ENCODE assay signal across 8 cellular contexts in the genomic region with DNA sequence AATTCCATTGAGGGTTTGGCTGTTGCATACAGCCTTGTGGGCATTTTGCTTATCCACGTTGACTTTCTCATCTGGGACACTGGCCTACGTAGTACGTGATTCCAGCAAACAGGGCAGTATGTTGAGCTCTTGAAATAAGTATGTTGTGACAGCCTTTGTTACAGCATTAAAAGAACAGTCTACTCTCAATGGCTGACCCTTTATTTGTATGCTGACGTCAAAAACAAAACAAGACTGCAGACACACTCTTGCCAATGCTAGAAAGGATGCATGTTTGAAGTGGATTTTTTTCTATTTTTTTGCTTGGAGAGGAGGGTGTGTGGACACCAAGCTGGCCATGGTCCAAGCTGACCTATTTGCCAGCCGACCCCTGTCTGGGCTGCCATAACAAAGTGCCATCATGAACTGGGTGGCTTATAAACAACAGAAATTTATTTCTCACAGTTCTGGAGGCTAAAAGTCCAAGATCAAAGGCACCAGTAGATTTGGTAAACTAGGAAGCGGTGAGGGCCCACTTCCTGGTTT. TPM values are rescaled to one million over a fixed set of nuclear protein-coding genes. Genes with fewer than 3 reads are reported as not detected.
DNase-seq lines count a peak whose midpoint lies in the region; ATAC-seq and TF ChIP-seq lines count a peak whose summit lies in the region.

No MANE protein-coding gene starts in this region.

- H3K56ac ChIP-seq in mesendoderm (ENCODE audit: low read length) = no peak overlapping the region

- no peak overlapping the region for H3K18ac ChIP-seq in mesendoderm (ENCODE audit: low read length)

- H3K9me3 ChIP-seq in heart left ventricle = no peaks in the 10 kb centered on the region
- no peaks in the 10 kb centered on the region for H3K9me3 ChIP-seq in upper lobe of left lung

- no peak overlapping the region for H3K4ac ChIP-seq in mesendoderm (ENCODE audit: low read depth, low read length)

- WGBS in heart left ventricle, 4 donors = 72 to 77% (median 75%) methylated on average over 6 of the region's 6 CpGs
- WGBS in mesendoderm (ENCODE audit: extremely low coverage, insufficient coverage, low lambda C conversion rate) = no CpG with 5 or more reads among the region's 6 CpGs
- WGBS in upper lobe of left lung, 2 donors = 68 to 77% methylated on average over 6 of the region's 6 CpGs

- H4K5ac ChIP-seq in mesendoderm (ENCODE audit: low read length) = peak overlapping the region; percentile 49

- H4K8ac ChIP-seq in mesendoderm (ENCODE audit: low read depth, low read length) = no peak overlapping the region

- DNase-seq in heart left ventricle (no peak), Right ventricle myocardium superior (no peak), mesendoderm (no peak), upper lobe of left lung (no peak), MV-4-11 (lab: John Stamatoyannopoulos, UW) (no peak)
- no peak for DNase-seq in activated effector memory CD4-positive, alpha-beta T cell treated with anti-CD3 and anti-CD28 coated beads, Interleukin-2, amount 50 U/mL, for 16 hours

- H3K4me1 ChIP-seq in heart left ventricle (peaks cover 0 to 24% (median 11%) of the 10 kb centered on the region in 12 donors), mesendoderm (ENCODE audit: control insufficient read depth, low read depth, low read length) (peaks cover 7% of the 10 kb centered on the region), upper lobe of left lung (peaks cover 12 to 29% (median 13%) of the 10 kb centered on the region in 4 donors)

- H3K27ac ChIP-seq in heart left ventricle (peak overlapping the region in 5 of 12 donors; percentile 69 to 89 (median 88)), angular gyrus (ENCODE audit: low read depth, low read length) (peak overlapping the region; percentile 24), mesendoderm (ENCODE audit: low read depth, low read length) (no peak overlapping the region), upper lobe of left lung (peak overlapping the region in 2 of 4 donors; percentile 89 to 92)

- no peak overlapping the region for H3K23ac ChIP-seq in mesendoderm (ENCODE audit: low read length)

- no peak overlapping the region for H3K4me2 ChIP-seq in mesendoderm (ENCODE audit: low read length)

- no peak overlapping the region for H2BK5ac ChIP-seq in mesendoderm (ENCODE audit: low read length)

- ATAC-seq in heart left ventricle (no peak), Right ventricle myocardium superior (ENCODE audit: poor library complexity) (no peak), upper lobe of left lung (ENCODE audit: low FRiP score in 2 of 2) (no peak), GM18519 (IDR thresholded peaks at IDR 0.05; ENCODE audit: low FRiP score, unreplicated experiment) (no peak)

- TF ChIP-seq POLR2A in heart left ventricle (IDR thresholded peaks at IDR 0.05) (no peak), upper lobe of left lung (IDR thresholded peaks at IDR 0.05) (no peak)

- H3K27me3 ChIP-seq in heart left ventricle (no peaks in the 10 kb centered on the region), mesendoderm (ENCODE audit: insufficient read depth, low read length, poor library complexity) (no peaks in the 10 kb centered on the region), upper lobe of left lung (no peaks in the 10 kb centered on the region)

- no peak overlapping the region for H2AK5ac ChIP-seq in mesendoderm (ENCODE audit: low read length)

- H2BK120ac ChIP-seq in mesendoderm (ENCODE audit: low read depth, low read length) = no peak overlapping the region

- TF ChIP-seq CTCF in heart left ventricle (IDR thresholded peaks at IDR 0.05) (no peak), upper lobe of left lung (IDR thresholded peaks at IDR 0.05) (no peak)

- no peak for TF ChIP-seq EP300 in upper lobe of left lung (IDR thresholded peaks at IDR 0.05)

- H3K9ac ChIP-seq in mesendoderm (ENCODE audit: low read length) = no peak overlapping the region

- peaks cover 0 to 28% (median 22%) of the 10 kb centered on the region in 9 donors for H3K36me3 ChIP-seq in heart left ventricle
- peaks cover 3% of the 10 kb centered on the region for H3K36me3 ChIP-seq in mesendoderm (ENCODE audit: control insufficient read depth, insufficient read depth, low read length)
- peaks cover 0 to 23% (median 8%) of the 10 kb centered on the region in 4 donors for H3K36me3 ChIP-seq in upper lobe of left lung

- peak overlapping the region in 11 of 12 donors; percentile 67 to 99 (median 87) for H3K4me3 ChIP-seq in heart left ventricle
- no peak overlapping the region for H3K4me3 ChIP-seq in mesendoderm (ENCODE audit: low read length)
- peak overlapping the region in 3 of 4 donors; percentile 76 to 91 (median 79) for H3K4me3 ChIP-seq in upper lobe of left lung

- intact Hi-C loops in heart left ventricle (cut with DNase I) (loop anchor here in 4 of 10 donors (1.0 kb wide), 2 partner anchors 11 to 26 kb away; partner anchors contain the start of genes SNHG17 (in 4 of the 4) and RALGAPB (in 1 of the 4)), Right ventricle myocardium superior (cut with DNase I) (no loop called here)

- H2BK15ac ChIP-seq in mesendoderm (replicated peaks; ENCODE audit: low read depth) = no peak overlapping the region

- peaks cover 9% of the 10 kb centered on the region for H3K79me1 ChIP-seq in mesendoderm (ENCODE audit: low read length)

- H3K79me2 ChIP-seq in mesendoderm (ENCODE audit: control insufficient read depth, insufficient read depth, low read length) = peaks cover 3% of the 10 kb centered on the region

RNA-seq across cellular contexts. Expression of gene SNHG17, which starts 10.8 kb away (rescaled TPM):
- total RNA-seq in heart left ventricle (10 to 100 TPM in 2 of 9 donors, 1 to 10 TPM in 7; 2.9 to 20.2 (median 5.4) TPM), Right ventricle myocardium superior (4.8 TPM), upper lobe of left lung (10 to 100 TPM; 14.7 to 40.0 (median 20.3) TPM)
- 10 to 100 TPM in 1 of 2 donors, 1 to 10 TPM in 1; 8.2 to 11.1 TPM for polyA plus RNA-seq in heart left ventricle
- polyA plus RNA-seq in mesendoderm (2013, experiment 1 of 2) = 95.2 TPM
- polyA plus RNA-seq in mesendoderm (2013, experiment 2 of 2) = 92.0 TPM

RNA-seq across cellular contexts. Expression of gene RALGAPB, which starts 26.7 kb away (rescaled TPM):
- total RNA-seq in heart left ventricle (10 to 100 TPM; 19.7 to 31.4 (median 26.2) TPM), Right ventricle myocardium superior (21.5 TPM), upper lobe of left lung (10 to 100 TPM; 27.0 to 76.5 (median 32.1) TPM)
- polyA plus RNA-seq in heart left ventricle = 10 to 100 TPM in 1 of 2 donors, 1 to 10 TPM in 1; 7.6 to 18.4 TPM
- 18.1 TPM for polyA plus RNA-seq in mesendoderm (2013, experiment 1 of 2)
- 18.0 TPM for polyA plus RNA-seq in mesendoderm (2013, experiment 2 of 2)
